15 cellular contexts compared by ENCODE assay signal in the genomic region with DNA sequence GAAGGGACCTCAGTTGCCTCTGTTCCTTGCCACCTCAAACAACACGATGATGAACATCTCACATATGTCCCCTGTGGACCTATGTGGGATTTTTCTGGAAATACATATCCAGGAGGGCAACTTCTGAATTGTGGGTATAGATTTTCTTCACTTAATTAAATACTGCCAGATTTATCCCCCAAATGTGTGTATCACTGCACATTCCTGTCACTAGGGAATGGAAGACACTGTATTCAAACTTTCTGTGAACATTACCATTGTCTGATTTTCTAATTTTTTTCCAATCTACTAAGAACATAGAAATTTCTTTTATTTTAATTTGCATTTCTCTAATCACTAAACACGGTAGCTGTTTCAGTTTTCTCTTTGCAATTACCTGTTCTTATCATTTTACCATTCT.
A peak's percentile ranks its signal among the peaks of the same experiment; 100 is the strongest.
DNase-seq lines count a peak whose midpoint lies in the region; ATAC-seq and TF ChIP-seq lines count a peak whose summit lies in the region.
"Had no signal": no experiment of that assay in that cellular context is flagged by ENCODE, and none has a peak within 500 bp of the region (broad histone marks: within the 10 kb centered on the region; RNA-seq: fewer than 3 reads in every experiment).

No MANE protein-coding gene starts in this region.

- H3K9ac ChIP-seq in trophoblast cell (ENCODE audit: low read length), result no peak overlapping the region
- H3K9ac ChIP-seq: BLaER1 had no signal

- intact Hi-C loops in naive thymus-derived CD4-positive, alpha-beta T cell (cut with micrococcal nuclease), result no loop called here

- H4K8ac ChIP-seq in trophoblast cell (ENCODE audit: low read depth, low read length), result no peak overlapping the region

- in situ Hi-C loops in astrocyte of the spinal cord (cut with HindIII; ENCODE audit: low sequenced_read_pairs), result no loop called here

- H3K4me1 ChIP-seq in naive thymus-derived CD4-positive, alpha-beta T cell (ENCODE audit: control insufficient read depth in 2 of 2, insufficient read depth in 2 of 2, low read length in 2 of 2), result no peaks in the 10 kb centered on the region
- H3K4me1 ChIP-seq in trophoblast cell (ENCODE audit: control insufficient read depth in 1 of 2, insufficient read depth in 2 of 2, low read length in 2 of 2), result no peaks in the 10 kb centered on the region
- H3K4me1 ChIP-seq: BLaER1 had no signal

- no peak overlapping the region for H2BK5ac ChIP-seq in trophoblast cell (ENCODE audit: low read depth, low read length, poor library complexity)

- no peaks in the 10 kb centered on the region for H3K36me3 ChIP-seq in naive thymus-derived CD4-positive, alpha-beta T cell (ENCODE audit: control insufficient read depth in 2 of 3, insufficient read depth in 3 of 3, low read length in 3 of 3)
- H3K36me3 ChIP-seq in trophoblast cell (ENCODE audit: control insufficient read depth in 1 of 2, insufficient read depth in 2 of 2, low read length in 2 of 2), result no peaks in the 10 kb centered on the region
- H3K36me3 ChIP-seq: BLaER1 had no signal

- H3K4ac ChIP-seq in trophoblast cell (ENCODE audit: low read depth, low read length), result no peak overlapping the region

- no peak overlapping the region for H3K14ac ChIP-seq in trophoblast cell (ENCODE audit: low read length)

- peak; percentile 6 for TF ChIP-seq CTCF in astrocyte of the spinal cord (IDR thresholded peaks at IDR 0.05; ENCODE audit: low read depth, low read length)
- peak; percentile 29 for TF ChIP-seq CTCF in fibroblast of villous mesenchyme (IDR thresholded peaks at IDR 0.05; ENCODE audit: insufficient read depth, low read depth, low read length)

- no peak overlapping the region for H3K27ac Mint-ChIP-seq in naive thymus-derived CD4-positive, alpha-beta T cell
- H3K27ac Mint-ChIP-seq: CD8-positive, alpha-beta T cell had no signal

- no peak overlapping the region for H2AFZ ChIP-seq in trophoblast cell (ENCODE audit: insufficient read depth, low read length, poor library complexity)

- H3K36me3 Mint-ChIP-seq in naive thymus-derived CD4-positive, alpha-beta T cell, result no peaks in the 10 kb centered on the region
- H3K36me3 Mint-ChIP-seq: CD8-positive, alpha-beta T cell had no signal

- H3K27ac ChIP-seq in naive thymus-derived CD4-positive, alpha-beta T cell (ENCODE audit: low read depth, low read length), result no peak overlapping the region
- H3K27ac ChIP-seq in trophoblast cell (ENCODE audit: low read depth, low read length), result no peak overlapping the region
- H3K27ac ChIP-seq: BLaER1 had no signal

- CTCF ChIA-PET in naive thymus-derived CD4-positive, alpha-beta T cell (lab: Charles Lee), result no interaction called here

- H3K18ac ChIP-seq in trophoblast cell (ENCODE audit: low read length), result no peak overlapping the region

- no peak overlapping the region for H2BK12ac ChIP-seq in trophoblast cell (ENCODE audit: low read length)

- H3K9me3 Mint-ChIP-seq in naive thymus-derived CD4-positive, alpha-beta T cell, result peaks cover 0 to 2% (median 0%) of the 10 kb centered on the region in 11 donors
- H3K9me3 Mint-ChIP-seq: CD8-positive, alpha-beta T cell had no signal

- no peak overlapping the region for H3K23ac ChIP-seq in trophoblast cell (ENCODE audit: low read length)

- H4K12ac ChIP-seq in trophoblast cell (ENCODE audit: low read depth, low read length), result no peak overlapping the region

- no peak overlapping the region for H2AK5ac ChIP-seq in trophoblast cell (ENCODE audit: low read length)

- POLR2A ChIA-PET in naive thymus-derived CD4-positive, alpha-beta T cell (lab: Charles Lee), result no interaction called here

- no peaks in the 10 kb centered on the region for H3K79me2 ChIP-seq in trophoblast cell (ENCODE audit: control insufficient read depth, insufficient read depth, low read length, poor library complexity)

- ATAC-seq in naive thymus-derived CD4-positive, alpha-beta T cell, result no peak
- no peak for ATAC-seq in HG03039 (IDR thresholded peaks at IDR 0.05; ENCODE audit: unreplicated experiment)
- ATAC-seq: CD8-positive, alpha-beta T cell had no signal

- no peak overlapping the region for H3K4me3 Mint-ChIP-seq in naive thymus-derived CD4-positive, alpha-beta T cell
- H3K4me3 Mint-ChIP-seq: CD8-positive, alpha-beta T cell had no signal

- no peak overlapping the region for H3K4me2 ChIP-seq in trophoblast cell (ENCODE audit: low read length)
- H3K4me2 ChIP-seq: BLaER1 had no signal

- H2BK120ac ChIP-seq in trophoblast cell (ENCODE audit: insufficient read depth, low read length, poor library complexity), result no peak overlapping the region

- DNase-seq in ELR (ENCODE audit: low read depth) (peak; percentile 4), astrocyte of the spinal cord (ENCODE audit: low read depth, low spot score) (no peak), fibroblast of villous mesenchyme (ENCODE audit: low read depth) (no peak), ureter (ENCODE audit: low spot score) (peak; percentile 9), trophoblast cell (no peak)
- no peak for DNase-seq in naive thymus-derived CD4-positive, alpha-beta T cell
- DNase-seq: ACHN; CD8-positive, alpha-beta T cell; DMS79 treated with DMSO at 0.1 percent for 48 hours; NCI-H1417 treated with DMSO at 0.1 percent for 48 hours; NCI-H2081; NCI-H510A treated with DMSO at 0.1 percent for 48 hours; NCI-H82 had no signal

- peaks cover 24 to 41% (median 33%) of the 10 kb centered on the region in 5 donors for H3K27me3 Mint-ChIP-seq in naive thymus-derived CD4-positive, alpha-beta T cell

- WGBS in trophoblast cell (ENCODE audit: extremely low coverage, insufficient coverage, insufficient read length), result no CpG with 5 or more reads among the region's 2 CpGs

- H3K9me3 ChIP-seq in naive thymus-derived CD4-positive, alpha-beta T cell (ENCODE audit: control insufficient read depth in 2 of 3, low read length in 3 of 3), result no peaks in the 10 kb centered on the region
- H3K9me3 ChIP-seq in trophoblast cell (ENCODE audit: insufficient read depth, low read depth, low read length), result no peaks in the 10 kb centered on the region
- H3K9me3 ChIP-seq: BLaER1 had no signal

- H4K91ac ChIP-seq in trophoblast cell (ENCODE audit: low read depth, low read length), result no peak overlapping the region

- H3K4me1 Mint-ChIP-seq in naive thymus-derived CD4-positive, alpha-beta T cell, result no peaks in the 10 kb centered on the region

- H3K79me1 ChIP-seq in trophoblast cell (ENCODE audit: low read length), result no peaks in the 10 kb centered on the region

- no peaks in the 10 kb centered on the region for H3K27me3 ChIP-seq in naive thymus-derived CD4-positive, alpha-beta T cell (ENCODE audit: control insufficient read depth in 2 of 2, insufficient read depth in 2 of 2, low read length in 2 of 2)
- no peaks in the 10 kb centered on the region for H3K27me3 ChIP-seq in trophoblast cell (ENCODE audit: insufficient read depth, low read length)
- H3K27me3 ChIP-seq: BLaER1 had no signal

- H3K4me3 ChIP-seq in astrocyte of the spinal cord (ENCODE audit: low read depth, low read length), result no peak overlapping the region
- H3K4me3 ChIP-seq in fibroblast of villous mesenchyme (ENCODE audit: low read depth, low read length), result no peak overlapping the region
- no peak overlapping the region for H3K4me3 ChIP-seq in naive thymus-derived CD4-positive, alpha-beta T cell (ENCODE audit: low read length)
- no peak overlapping the region for H3K4me3 ChIP-seq in trophoblast cell (ENCODE audit: low read depth, low read length)
- H3K4me3 ChIP-seq: BLaER1 had no signal

Comparison
In these comparisons a context has a peak if more than half of its experiments do, and no peak if none do; other contexts are left out.
1. DNase-seq: peak in ELR (single experiment) and ureter (single experiment); none in astrocyte of the spinal cord (single experiment), fibroblast of villous mesenchyme (single experiment), naive thymus-derived CD4-positive, alpha-beta T cell (0 of 9) and trophoblast cell (0 of 2).